Comparison of ENCODE assay signal across 1 cellular context in genomic region chr4:17511950-17512795, GRCh38.
TF ChIP-seq lines count a peak whose summit lies in the region.

Gene QDPR, minus strand, starts transcription at chr4:17512090. Its CDS starts 36 bp downstream, at chr4:17512054.

TF ChIP-seq in HepG2, 621 proteins besides CTCF, POLR2A, EP300 and RAD21 (continued from another document and continues in another):
- peak; percentile 49; the same call in 1 of the 2 replicates for TF ChIP-seq ZMYM4 (CRISPR knock-in tag; IDR thresholded peaks at IDR 0.05)
- no peak for TF ChIP-seq ZNF674 (CRISPR knock-in tag; IDR thresholded peaks at IDR 0.05; ENCODE audit: low read depth)
- TF ChIP-seq, protein P1, sequence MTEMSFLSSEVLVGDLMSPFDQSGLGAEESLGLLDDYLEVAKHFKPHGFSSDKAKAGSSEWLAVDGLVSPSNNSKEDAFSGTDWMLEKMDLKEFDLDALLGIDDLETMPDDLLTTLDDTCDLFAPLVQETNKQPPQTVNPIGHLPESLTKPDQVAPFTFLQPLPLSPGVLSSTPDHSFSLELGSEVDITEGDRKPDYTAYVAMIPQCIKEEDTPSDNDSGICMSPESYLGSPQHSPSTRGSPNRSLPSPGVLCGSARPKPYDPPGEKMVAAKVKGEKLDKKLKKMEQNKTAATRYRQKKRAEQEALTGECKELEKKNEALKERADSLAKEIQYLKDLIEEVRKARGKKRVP (CRISPR knock-in tag; IDR thresholded peaks at IDR 0.05), result no peak
- TF ChIP-seq SIN3A (IDR thresholded peaks at IDR 0.05; ENCODE audit: borderline replicate concordance, low read depth, low read length), result peak; percentile 36; the same call in 1 of the 2 replicates
- no peak for TF ChIP-seq TAF15 (IDR thresholded peaks at IDR 0.05; ENCODE audit: low read depth, low read length, poor library complexity, severe bottlenecking)
- TF ChIP-seq, protein P2, sequence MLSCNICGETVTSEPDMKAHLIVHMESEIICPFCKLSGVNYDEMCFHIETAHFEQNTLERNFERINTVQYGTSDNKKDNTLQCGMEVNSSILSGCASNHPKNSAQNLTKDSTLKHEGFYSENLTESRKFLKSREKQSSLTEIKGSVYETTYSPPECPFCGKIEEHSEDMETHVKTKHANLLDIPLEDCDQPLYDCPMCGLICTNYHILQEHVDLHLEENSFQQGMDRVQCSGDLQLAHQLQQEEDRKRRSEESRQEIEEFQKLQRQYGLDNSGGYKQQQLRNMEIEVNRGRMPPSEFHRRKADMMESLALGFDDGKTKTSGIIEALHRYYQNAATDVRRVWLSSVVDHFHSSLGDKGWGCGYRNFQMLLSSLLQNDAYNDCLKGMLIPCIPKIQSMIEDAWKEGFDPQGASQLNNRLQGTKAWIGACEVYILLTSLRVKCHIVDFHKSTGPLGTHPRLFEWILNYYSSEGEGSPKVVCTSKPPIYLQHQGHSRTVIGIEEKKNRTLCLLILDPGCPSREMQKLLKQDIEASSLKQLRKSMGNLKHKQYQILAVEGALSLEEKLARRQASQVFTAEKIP (CRISPR knock-in tag; IDR thresholded peaks at IDR 0.05; ENCODE audit: borderline replicate concordance), result no peak
- TF ChIP-seq ZNF281 (CRISPR knock-in tag; IDR thresholded peaks at IDR 0.05; ENCODE audit: borderline replicate concordance), result peak; percentile 56; the same call in 1 of the 2 replicates
- no peak for TF ChIP-seq HNF1B (CRISPR knock-in tag; IDR thresholded peaks at IDR 0.05)
- no peak for TF ChIP-seq SOX6 (IDR thresholded peaks at IDR 0.05)
- TF ChIP-seq SOX6 (CRISPR knock-in tag; IDR thresholded peaks at IDR 0.05), result 0 out of 2 replicates have a peak, but pooled peaks have one; percentile 32
- no peak for TF ChIP-seq ZNF253 (CRISPR knock-in tag; IDR thresholded peaks at IDR 0.05; ENCODE audit: borderline replicate concordance)
- TF ChIP-seq STAG1 (CRISPR knock-in tag; IDR thresholded peaks at IDR 0.05), result peak; percentile 10
- TF ChIP-seq, protein P3, sequence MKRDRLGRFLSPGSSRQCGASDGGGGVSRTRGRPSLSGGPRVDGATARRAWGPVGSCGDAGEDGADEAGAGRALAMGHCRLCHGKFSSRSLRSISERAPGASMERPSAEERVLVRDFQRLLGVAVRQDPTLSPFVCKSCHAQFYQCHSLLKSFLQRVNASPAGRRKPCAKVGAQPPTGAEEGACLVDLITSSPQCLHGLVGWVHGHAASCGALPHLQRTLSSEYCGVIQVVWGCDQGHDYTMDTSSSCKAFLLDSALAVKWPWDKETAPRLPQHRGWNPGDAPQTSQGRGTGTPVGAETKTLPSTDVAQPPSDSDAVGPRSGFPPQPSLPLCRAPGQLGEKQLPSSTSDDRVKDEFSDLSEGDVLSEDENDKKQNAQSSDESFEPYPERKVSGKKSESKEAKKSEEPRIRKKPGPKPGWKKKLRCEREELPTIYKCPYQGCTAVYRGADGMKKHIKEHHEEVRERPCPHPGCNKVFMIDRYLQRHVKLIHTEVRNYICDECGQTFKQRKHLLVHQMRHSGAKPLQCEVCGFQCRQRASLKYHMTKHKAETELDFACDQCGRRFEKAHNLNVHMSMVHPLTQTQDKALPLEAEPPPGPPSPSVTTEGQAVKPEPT (CRISPR knock-in tag; IDR thresholded peaks at IDR 0.05; ENCODE audit: low read depth), result 0 out of 2 replicates have a peak, but pooled peaks have one; percentile 38
- no peak; the same call in 1 of the 2 replicates for TF ChIP-seq WIZ (CRISPR knock-in tag; IDR thresholded peaks at IDR 0.05)
- no peak for TF ChIP-seq ZNF776 (CRISPR knock-in tag; IDR thresholded peaks at IDR 0.05)
- TF ChIP-seq ZNF597 (CRISPR knock-in tag; IDR thresholded peaks at IDR 0.05), result no peak
- TF ChIP-seq ZFX (CRISPR knock-in tag; IDR thresholded peaks at IDR 0.05; ENCODE audit: low read depth), result peak; percentile 83
- no peak for TF ChIP-seq NFKB2 (CRISPR knock-in tag; IDR thresholded peaks at IDR 0.05; ENCODE audit: borderline replicate concordance)
- TF ChIP-seq HES4 (CRISPR knock-in tag; IDR thresholded peaks at IDR 0.05; ENCODE audit: borderline replicate concordance), result 0 out of 2 replicates have a peak, but pooled peaks have one; percentile 43
- 0 out of 2 replicates have a peak, but pooled peaks have one; percentile 14 for TF ChIP-seq POGK (CRISPR knock-in tag; conservative IDR thresholded peaks at IDR 0.05)
- TF ChIP-seq GPBP1L1 (CRISPR knock-in tag; IDR thresholded peaks at IDR 0.05), result no peak
- TF ChIP-seq NR2F2 (IDR thresholded peaks at IDR 0.05; ENCODE audit: borderline replicate concordance, low read depth), result no peak
- TF ChIP-seq CHD2 (IDR thresholded peaks at IDR 0.05; ENCODE audit: low read depth, low read length), result no peak
- TF ChIP-seq ZNF12 (CRISPR knock-in tag; IDR thresholded peaks at IDR 0.05), result no peak
- TF ChIP-seq MYC (CRISPR knock-in tag; IDR thresholded peaks at IDR 0.05; ENCODE audit: borderline replicate concordance), result peak; percentile 64; the same call in 1 of the 2 replicates
- TF ChIP-seq ZNF720 (CRISPR knock-in tag; IDR thresholded peaks at IDR 0.05), result no peak
- no peak for TF ChIP-seq PLRG1 (conservative IDR thresholded peaks at IDR 0.05)
- no peak for TF ChIP-seq ZNF10 (CRISPR knock-in tag; IDR thresholded peaks at IDR 0.05; ENCODE audit: borderline replicate concordance, low read depth)
- TF ChIP-seq, protein P4, sequence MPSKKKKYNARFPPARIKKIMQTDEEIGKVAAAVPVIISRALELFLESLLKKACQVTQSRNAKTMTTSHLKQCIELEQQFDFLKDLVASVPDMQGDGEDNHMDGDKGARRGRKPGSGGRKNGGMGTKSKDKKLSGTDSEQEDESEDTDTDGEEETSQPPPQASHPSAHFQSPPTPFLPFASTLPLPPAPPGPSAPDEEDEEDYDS (CRISPR knock-in tag; IDR thresholded peaks at IDR 0.05), result 0 out of 2 replicates have a peak, but pooled peaks have one; percentile 9
- TF ChIP-seq, protein P5, sequence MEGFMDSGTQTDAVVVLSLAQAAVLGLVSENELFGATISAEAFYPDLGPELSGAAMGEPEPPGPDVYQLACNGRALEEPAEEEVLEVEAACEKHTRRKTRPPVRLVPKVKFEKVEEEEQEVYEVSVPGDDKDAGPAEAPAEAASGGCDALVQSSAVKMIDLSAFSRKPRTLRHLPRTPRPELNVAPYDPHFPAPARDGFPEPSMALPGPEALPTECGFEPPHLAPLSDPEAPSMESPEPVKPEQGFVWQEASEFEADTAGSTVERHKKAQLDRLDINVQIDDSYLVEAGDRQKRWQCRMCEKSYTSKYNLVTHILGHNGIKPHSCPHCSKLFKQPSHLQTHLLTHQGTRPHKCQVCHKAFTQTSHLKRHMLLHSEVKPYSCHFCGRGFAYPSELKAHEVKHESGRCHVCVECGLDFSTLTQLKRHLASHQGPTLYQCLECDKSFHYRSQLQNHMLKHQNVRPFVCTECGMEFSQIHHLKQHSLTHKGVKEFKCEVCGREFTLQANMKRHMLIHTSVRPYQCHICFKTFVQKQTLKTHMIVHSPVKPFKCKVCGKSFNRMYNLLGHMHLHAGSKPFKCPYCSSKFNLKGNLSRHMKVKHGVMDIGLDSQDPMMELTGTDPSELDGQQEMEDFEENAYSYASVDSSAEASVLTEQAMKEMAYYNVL (CRISPR knock-in tag; IDR thresholded peaks at IDR 0.05; ENCODE audit: borderline replicate concordance), result no peak
- peak; percentile 44; the same call in 1 of the 2 replicates for TF ChIP-seq SPEN (CRISPR knock-in tag; IDR thresholded peaks at IDR 0.05; ENCODE audit: low read depth)
- TF ChIP-seq, protein P6, sequence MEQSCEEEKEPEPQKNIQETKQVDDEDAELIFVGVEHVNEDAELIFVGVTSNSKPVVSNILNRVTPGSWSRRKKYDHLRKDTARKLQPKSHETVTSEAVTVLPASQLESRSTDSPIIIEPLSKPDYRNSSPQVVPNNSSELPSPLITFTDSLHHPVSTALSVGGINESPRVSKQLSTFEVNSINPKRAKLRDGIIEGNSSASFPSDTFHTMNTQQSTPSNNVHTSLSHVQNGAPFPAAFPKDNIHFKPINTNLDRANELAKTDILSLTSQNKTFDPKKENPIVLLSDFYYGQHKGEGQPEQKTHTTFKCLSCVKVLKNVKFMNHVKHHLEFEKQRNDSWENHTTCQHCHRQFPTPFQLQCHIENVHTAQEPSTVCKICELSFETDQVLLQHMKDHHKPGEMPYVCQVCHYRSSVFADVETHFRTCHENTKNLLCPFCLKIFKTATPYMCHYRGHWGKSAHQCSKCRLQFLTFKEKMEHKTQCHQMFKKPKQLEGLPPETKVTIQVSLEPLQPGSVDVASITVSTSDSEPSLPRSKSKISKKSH (CRISPR knock-in tag; IDR thresholded peaks at IDR 0.05; ENCODE audit: borderline replicate concordance), result no peak
- peak; percentile 63 for TF ChIP-seq KDM2A (CRISPR knock-in tag; IDR thresholded peaks at IDR 0.05; ENCODE audit: borderline replicate concordance, low read depth)
- TF ChIP-seq GATAD2A (CRISPR knock-in tag; IDR thresholded peaks at IDR 0.05), result peak; percentile 49; the same call in 1 of the 2 replicates
- no peak for TF ChIP-seq YEATS4 (CRISPR knock-in tag; IDR thresholded peaks at IDR 0.05; ENCODE audit: borderline replicate concordance)
- TF ChIP-seq TIGD3 (CRISPR knock-in tag; IDR thresholded peaks at IDR 0.05; ENCODE audit: borderline replicate concordance), result no peak
- TF ChIP-seq ARNT2 (CRISPR knock-in tag; IDR thresholded peaks at IDR 0.05; ENCODE audit: low read depth), result peak; percentile 76
- no peak for TF ChIP-seq ZNF652 (CRISPR knock-in tag; IDR thresholded peaks at IDR 0.05; ENCODE audit: borderline replicate concordance, low read depth)
- no peak; the same call in 1 of the 2 replicates for TF ChIP-seq PAX8 (CRISPR knock-in tag; IDR thresholded peaks at IDR 0.05; ENCODE audit: borderline replicate concordance)
